In genomic region chr1:110212165-110213142, GRCh38 we compare ENCODE assay signal across 8 cellular contexts. TPM values are rescaled to one million over a fixed set of nuclear protein-coding genes. Genes with fewer than 3 reads are reported as not detected.
DNase-seq lines count a peak whose midpoint lies in the region; ATAC-seq, FAIRE-seq and TF ChIP-seq lines count a peak whose summit lies in the region.

No MANE protein-coding gene starts in this region.

- H3K9me3 ChIP-seq in BLaER1 (no peaks in the 10 kb centered on the region), GM12878 (replicated peaks; ENCODE audit: control insufficient read depth, insufficient read depth, low read length) (no peaks in the 10 kb centered on the region)

- SMC1A ChIA-PET in GM12878 (lab: Charles Lee; ENCODE audit: uncharacterized antibody, unreplicated experiment): interaction anchor here (0.6 to 17.8 kb wide), 4 partner anchors 44 to 248 kb away, joined by 3 to 524 read pairs (median 6); no protein-coding TSS in a partner anchor

- FAIRE-seq in GM12878 (lab: Jason Lieb, UNC): no peak

- DNase-seq in NCI-H1092 treated with DMSO at 0.1 percent for 48 hours (lab: John Stamatoyannopoulos, UW): peak; percentile 68
- DNase-seq in GM12878 (ENCODE audit: low read depth, low spot score): no peak
- DNase-seq in midbrain (lab: John Stamatoyannopoulos, UW): peak; percentile 21
- no peak for DNase-seq in HEK293T (ENCODE audit: extremely low spot score)
- no peak for DNase-seq in hepatic stellate cell (ENCODE audit: low spot score)
- no peak for DNase-seq in NCI-H146 treated with DMSO at 0.1 percent for 48 hours (lab: John Stamatoyannopoulos, UW; ENCODE audit: unreplicated experiment)
- DNase-seq in effector CD4-positive, alpha-beta T cell: no peak

- TF ChIP-seq POLR2A in GM12878 (IDR thresholded peaks at IDR 0.05; ENCODE audit: low read depth, low read length): no peak

- H3K4me1 ChIP-seq in BLaER1 (peaks cover 41% of the 10 kb centered on the region), GM12878 (ENCODE audit: control insufficient read depth, insufficient read depth, low read length) (peaks cover 4% of the 10 kb centered on the region; the same call in 1 of the 2 replicates)

- H3K9ac ChIP-seq in BLaER1 (no peak overlapping the region), GM12878 (ENCODE audit: control insufficient read depth, insufficient read depth, low read length) (no peak overlapping the region)

- H3K79me2 ChIP-seq in GM12878 (ENCODE audit: control insufficient read depth, insufficient read depth, low read length): no peaks in the 10 kb centered on the region

- no peak for ATAC-seq in GM12878

- peaks cover 31% of the 10 kb centered on the region for H3K27me3 ChIP-seq in BLaER1
- peaks cover 0 to 14% of the 10 kb centered on the region in 2 experiments; a peak in 1 of 4 replicates for H3K27me3 ChIP-seq in GM12878 (replicated peaks in 1 of 2; ENCODE audit: control insufficient read depth in 2 of 2, insufficient read depth in 2 of 2, low read length in 1 of 2)

- TF ChIP-seq CTCF in GM12878 (IDR thresholded peaks at IDR 0.05 in 2 of 3, conservative IDR thresholded peaks at IDR 0.05 in 1 of 3; ENCODE audit: control insufficient read depth in 2 of 3, extremely low read depth in 1 of 3, insufficient read depth in 1 of 3, low read depth in 3 of 3, low read length in 3 of 3): no peak

- H3K4me2 ChIP-seq in BLaER1 (peak overlapping the region; percentile 98), GM12878 (ENCODE audit: control insufficient read depth, insufficient read depth) (peak overlapping the region; percentile 4; the same call in 1 of the 2 replicates)

- no peak overlapping the region for H3K27ac ChIP-seq in BLaER1
- no peak overlapping the region for H3K27ac ChIP-seq in GM12878 (ENCODE audit: control insufficient read depth, insufficient read depth)

- POLR2A ChIA-PET in GM12878 (lab: Charles Lee) (no interaction called here), HEK293T (lab: Yijun Ruan, JAX) (interaction anchor here (4.4 kb wide), 1 partner anchor 125 kb away, joined by 35 read pairs; the partner anchor contains the start of gene RBM15)

- H4K20me1 ChIP-seq in BLaER1: peaks cover 58% of the 10 kb centered on the region
- H4K20me1 ChIP-seq in GM12878 (ENCODE audit: control insufficient read depth, insufficient read depth): no peaks in the 10 kb centered on the region

- H3K36me3 ChIP-seq in BLaER1 (no peaks in the 10 kb centered on the region), GM12878 (ENCODE audit: control insufficient read depth in 2 of 2, insufficient read depth in 2 of 2, low read length in 1 of 2) (no peaks in the 10 kb centered on the region)

- intact Hi-C loops in GM12878 (cut with micrococcal nuclease; ENCODE audit: unreplicated experiment): no loop called here

- WGBS in GM12878 (ENCODE audit: insufficient coverage, insufficient replicate concordance, low lambda C conversion rate, missing lambda C conversion rate): 43% methylated on average over 20 of the region's 21 CpGs

- in situ Hi-C loops in GM12878 (cut with MboI): no loop called here

- RAD21 ChIA-PET in GM12878 (lab: Charles Lee; ENCODE audit: unreplicated experiment): interaction anchor here (0.6 to 6.4 kb wide), 6 partner anchors 27 to 284 kb away, joined by 3 to 80 read pairs (median 4); partner anchors contain the start of gene RBM15

- CTCF ChIA-PET in GM12878 (lab: Yijun Ruan, JAX): interaction anchor here (1.5 to 18.8 kb wide), 4 partner anchors 9 to 248 kb away, joined by 5 to 753 read pairs (median 10); no protein-coding TSS in a partner anchor
- CTCF ChIA-PET in HEK293T (lab: Yijun Ruan, JAX): interaction anchor here (0.7 to 13.6 kb wide), 2 partner anchors 103 to 284 kb away, joined by 3 to 382 read pairs; no protein-coding TSS in a partner anchor

- no peak overlapping the region for H2AFZ ChIP-seq in GM12878 (ENCODE audit: control insufficient read depth, low read depth, low read length)

- BruUV-seq in GM12878 (replicated peaks; lab: Mats Ljungman, UMichigan): no TSS peak

- H3K4me3 ChIP-seq in BLaER1 (peak overlapping the region; percentile 79), GM12878 (no peak overlapping the region)

- no peak for TF ChIP-seq EP300 in GM12878 (IDR thresholded peaks at IDR 0.05; ENCODE audit: borderline replicate concordance in 1 of 2, control insufficient read depth in 1 of 2, low read depth in 2 of 2, low read length in 2 of 2)

- TF ChIP-seq RAD21 in GM12878 (IDR thresholded peaks at IDR 0.05; ENCODE audit: insufficient read depth, low read depth, low read length): no peak

TF ChIP-seq in GM12878, 131 proteins besides CTCF, POLR2A, EP300 and RAD21:
- TF ChIP-seq RAD51 (IDR thresholded peaks at IDR 0.05): no peak
- no peak for TF ChIP-seq MTA2 (IDR thresholded peaks at IDR 0.05; ENCODE audit: low read depth)
- no peak for TF ChIP-seq ZNF217 (IDR thresholded peaks at IDR 0.05)
- TF ChIP-seq SUPT20H (IDR thresholded peaks at IDR 0.05; ENCODE audit: borderline replicate concordance, control insufficient read depth, low read depth, low read length): no peak
- TF ChIP-seq NR2C1 (IDR thresholded peaks at IDR 0.05): no peak
- TF ChIP-seq, protein P1, sequence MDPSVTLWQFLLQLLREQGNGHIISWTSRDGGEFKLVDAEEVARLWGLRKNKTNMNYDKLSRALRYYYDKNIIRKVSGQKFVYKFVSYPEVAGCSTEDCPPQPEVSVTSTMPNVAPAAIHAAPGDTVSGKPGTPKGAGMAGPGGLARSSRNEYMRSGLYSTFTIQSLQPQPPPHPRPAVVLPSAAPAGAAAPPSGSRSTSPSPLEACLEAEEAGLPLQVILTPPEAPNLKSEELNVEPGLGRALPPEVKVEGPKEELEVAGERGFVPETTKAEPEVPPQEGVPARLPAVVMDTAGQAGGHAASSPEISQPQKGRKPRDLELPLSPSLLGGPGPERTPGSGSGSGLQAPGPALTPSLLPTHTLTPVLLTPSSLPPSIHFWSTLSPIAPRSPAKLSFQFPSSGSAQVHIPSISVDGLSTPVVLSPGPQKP (IDR thresholded peaks at IDR 0.05; ENCODE audit: low read depth, low read length): no peak
TF ChIP-seq in GM12878: peak in this region for 0.

TF ChIP-seq in HEK293T, 16 proteins besides CTCF, POLR2A, EP300 and RAD21:
- TF ChIP-seq FOXK2 (IDR thresholded peaks at IDR 0.05): no peak
- TF ChIP-seq HDGF (IDR thresholded peaks at IDR 0.05; ENCODE audit: borderline replicate concordance): no peak
- no peak for TF ChIP-seq L3MBTL2 (conservative IDR thresholded peaks at IDR 0.05)
- no peak for TF ChIP-seq TARDBP (IDR thresholded peaks at IDR 0.05)
- no peak for TF ChIP-seq CTBP1 (IDR thresholded peaks at IDR 0.05; ENCODE audit: borderline replicate concordance)
- no peak for TF ChIP-seq PKNOX1 (IDR thresholded peaks at IDR 0.05)
- no peak for TF ChIP-seq ZNF384 (IDR thresholded peaks at IDR 0.05)
- TF ChIP-seq LEF1 (IDR thresholded peaks at IDR 0.05; ENCODE audit: borderline replicate concordance): no peak
- no peak for TF ChIP-seq BHLHE40 (IDR thresholded peaks at IDR 0.05; ENCODE audit: borderline replicate concordance)
- TF ChIP-seq SUZ12 (IDR thresholded peaks at IDR 0.05): no peak
- TF ChIP-seq ELF4 (IDR thresholded peaks at IDR 0.05): no peak
- no peak for TF ChIP-seq NFRKB (IDR thresholded peaks at IDR 0.05)
- TF ChIP-seq FOXA1 (IDR thresholded peaks at IDR 0.05): no peak
- no peak for TF ChIP-seq FOXM1 (IDR thresholded peaks at IDR 0.05; ENCODE audit: borderline replicate concordance)
- TF ChIP-seq SP1 (IDR thresholded peaks at IDR 0.05): no peak
- TF ChIP-seq ARNT (IDR thresholded peaks at IDR 0.05): no peak

RNA-seq across cellular contexts. Expression of gene KCNC4, which starts 2.3 kb away (rescaled TPM):
- total RNA-seq in GM12878 (2013; cell fraction: nucleolus; rRNA removed): 45.1 and 50.7 TPM in 2 replicates
- total RNA-seq in GM12878 (2014; rRNA removed) (0.45 and 0.93 TPM in 2 replicates), GM12878 (2014; rRNA removed; fragmentation: Illumina TruSeq; extraction: Trizol) (0.22 and 0.28 TPM in 2 replicates), GM12878 (2021) (1.7 and 1.8 TPM in 2 replicates)
- 0.21 TPM for polyA plus RNA-seq in GM12878 (2011; ENCODE audit: low read depth)
- polyA plus RNA-seq in GM12878 (2011; rRNA removed) (0.62 and 1.2 TPM in 2 replicates), GM12878 (2014; fragmentation: Illumina TruSeq; extraction: Trizol) (0.25 and 0.26 TPM in 2 replicates), GM12878 (2014; fragmentation: Nextera tagmentation; extraction: Ambion mirVana) (under 1 TPM; 0.06 to 0.16 TPM), GM12878 (2014; rRNA removed) (0.83 and 0.90 TPM in 2 replicates), GM12878 (2016; fragmentation: Nextera tagmentation; extraction: Ambion mirVana) (under 1 TPM; 0.06 to 0.47 TPM)
- 1.2 and 1.3 TPM in 2 replicates for polyA plus RNA-seq in GM12878 (2011; cell fraction: cytosol; rRNA removed)
- 8.7 and 9.2 TPM in 2 replicates for polyA plus RNA-seq in GM12878 (2011; cell fraction: nucleus; rRNA removed)
- polyA plus RNA-seq in GM12878 (2012): 0.45 and 1.1 TPM in 2 replicates
- polyA minus RNA-seq in GM12878 (2011; rRNA and poly(A)+ RNA removed): 2.7 TPM in 2 replicates
- 0.40 and 0.62 TPM in 2 replicates for polyA minus RNA-seq in GM12878 (2011; cell fraction: cytosol; rRNA and poly(A)+ RNA removed)
- polyA minus RNA-seq in GM12878 (2011; cell fraction: nucleus; rRNA and poly(A)+ RNA removed): 3.0 and 4.0 TPM in 2 replicates

Comparison
In these comparisons a context has a peak if more than half of its experiments do, and no peak if none do; other contexts are left out.
1. DNase-seq: peak in NCI-H1092 treated with DMSO at 0.1 percent for 48 hours (single experiment) and midbrain (single experiment); none in GM12878 (single experiment), HEK293T (single experiment), hepatic stellate cell (single experiment), NCI-H146 treated with DMSO at 0.1 percent for 48 hours (single experiment) and effector CD4-positive, alpha-beta T cell (single experiment).